Comparison of ENCODE assay signal across 8 cellular contexts in the genomic region with DNA sequence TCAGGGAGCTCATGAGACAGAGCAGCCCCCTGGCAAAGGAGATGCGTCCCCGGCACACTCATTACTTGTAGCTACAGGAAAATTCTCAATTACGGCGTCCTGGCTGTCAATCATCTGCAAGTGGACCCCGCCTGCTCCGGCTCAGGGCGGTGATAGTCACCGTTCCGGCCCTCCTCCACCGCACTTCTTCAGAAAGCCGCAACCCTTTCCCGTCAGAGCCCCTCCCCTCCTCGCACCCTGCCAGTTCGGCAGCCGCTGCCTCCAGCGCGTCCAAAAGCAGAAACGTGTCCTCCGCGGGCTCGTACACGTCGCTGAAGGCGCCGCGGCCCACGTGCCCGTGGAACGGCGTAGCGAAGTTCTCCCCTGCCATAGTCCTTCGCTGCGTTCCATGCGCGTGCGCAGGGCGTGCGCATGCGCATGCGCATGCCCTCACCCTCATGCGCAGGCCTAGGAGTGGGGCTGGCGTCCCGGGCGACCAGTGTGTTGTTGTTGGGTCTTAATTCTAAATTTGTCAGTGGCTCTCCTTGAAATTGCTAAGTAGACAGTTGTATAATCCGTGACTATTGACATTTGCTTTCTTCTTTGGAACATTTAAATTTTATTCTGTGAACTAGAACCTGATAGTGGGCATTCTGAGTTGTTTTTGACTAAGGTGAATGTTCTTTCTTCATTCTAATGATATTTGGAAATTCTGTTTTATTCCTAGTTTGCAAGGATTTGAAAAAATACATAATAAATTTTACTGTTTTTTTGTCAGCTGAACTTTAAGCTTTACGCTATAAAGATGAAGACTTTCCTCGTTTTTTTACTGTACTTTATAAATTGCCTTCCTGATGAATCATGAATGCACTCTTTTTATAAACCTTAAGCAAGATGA.
DNase-seq lines count a peak whose midpoint lies in the region; ATAC-seq and TF ChIP-seq lines count a peak whose summit lies in the region.

No MANE protein-coding gene starts in this region.

- no peaks in the 10 kb centered on the region for H4K20me1 ChIP-seq in PC-3 (ENCODE audit: low read length)

- H3K36me3 Mint-ChIP-seq in activated T-cell treated with anti-CD3 and anti-CD28 coated beads, Interleukin-2, amount 50 U/mL, for 24 hours (ENCODE audit: low read depth) = peaks cover 29% of the 10 kb centered on the region

- H3K4me2 ChIP-seq in PC-3 (ENCODE audit: low read length) = peak overlapping the region; percentile 89

- peaks cover 10% of the 10 kb centered on the region for H3K79me2 ChIP-seq in PC-3 (ENCODE audit: low read length)

- H3K4me1 ChIP-seq in PC-3 (ENCODE audit: insufficient read depth, low read length) = peaks cover 16% of the 10 kb centered on the region; the same call in 1 of the 2 replicates
- H3K4me1 ChIP-seq in esophagus muscularis mucosa = peaks cover 10 to 19% (median 14%) of the 10 kb centered on the region in 4 donors
- H3K4me1 ChIP-seq in muscle layer of duodenum (ENCODE audit: control insufficient read depth in 1 of 2, insufficient read depth in 2 of 2, low read length in 2 of 2) = peaks cover 8 to 12% of the 10 kb centered on the region in 2 donors

- ATAC-seq in GM21717 (IDR thresholded peaks at IDR 0.05; ENCODE audit: unreplicated experiment) = peak; percentile 98
- peak; percentile 96 for ATAC-seq in PC-3

- peak overlapping the region; percentile 78 for H2AFZ ChIP-seq in PC-3 (ENCODE audit: low read length)

- H3K9me3 ChIP-seq in PC-3 (ENCODE audit: low read length) (no peaks in the 10 kb centered on the region), esophagus muscularis mucosa (no peaks in the 10 kb centered on the region), muscle layer of duodenum (ENCODE audit: control insufficient read depth in 1 of 2, low read length in 2 of 2) (no peaks in the 10 kb centered on the region)

- POLR2A ChIA-PET in PC-3 (lab: Charles Lee; ENCODE audit: unreplicated experiment) = interaction anchor here (0.6 to 1.0 kb wide), 3 partner anchors 139 to 140 kb away, joined by 4 to 12 read pairs (median 5); a partner anchor contains a TSS

- peaks cover 22% of the 10 kb centered on the region for H3K4me1 Mint-ChIP-seq in activated T-cell treated with anti-CD3 and anti-CD28 coated beads, Interleukin-2, amount 50 U/mL, for 24 hours (ENCODE audit: low read depth)

- peak overlapping the region; percentile 91 for H3K4me3 Mint-ChIP-seq in activated T-cell treated with anti-CD3 and anti-CD28 coated beads, Interleukin-2, amount 50 U/mL, for 24 hours

- TF ChIP-seq CTCF in PC-3 (conservative IDR thresholded peaks at IDR 0.05; ENCODE audit: low read depth, low read length) (no peak), esophagus muscularis mucosa (IDR thresholded peaks at IDR 0.05) (peak in 1 of 3 experiments; percentile 21)

- peak overlapping the region; percentile 82 for H3K9ac ChIP-seq in PC-3 (ENCODE audit: low read length)

- intact Hi-C loops in PC-3 (cut with micrococcal nuclease) = loop anchor here (1.0 to 10.0 kb wide), 2 partner anchors 50 to 92 kb away; no protein-coding TSS in a partner anchor
- intact Hi-C loops in esophagus muscularis mucosa (cut with DNase I) = no loop called here

- no peaks in the 10 kb centered on the region for H3K27me3 ChIP-seq in PC-3 (ENCODE audit: low read length)
- H3K27me3 ChIP-seq in esophagus muscularis mucosa = no peaks in the 10 kb centered on the region
- H3K27me3 ChIP-seq in muscle layer of duodenum (ENCODE audit: low read depth, low read length) = no peaks in the 10 kb centered on the region

- peak overlapping the region; percentile 87 for H3K27ac ChIP-seq in PC-3 (ENCODE audit: low read length)
- peak overlapping the region; percentile 84 to 91 (median 88) for H3K27ac ChIP-seq in esophagus muscularis mucosa (replicated peaks in 1 of 4)
- peak overlapping the region; percentile 81 for H3K27ac ChIP-seq in muscle layer of duodenum (ENCODE audit: low read length)

- no peak for TF ChIP-seq EP300 in esophagus muscularis mucosa (IDR thresholded peaks at IDR 0.05)

- H3K36me3 ChIP-seq in PC-3 (ENCODE audit: low read depth, low read length) (peaks cover 10% of the 10 kb centered on the region), esophagus muscularis mucosa (peaks cover 5 to 22% (median 16%) of the 10 kb centered on the region in 4 donors), muscle layer of duodenum (ENCODE audit: control insufficient read depth in 1 of 2, insufficient read depth in 2 of 2, low read length in 2 of 2) (peaks cover 9 to 14% of the 10 kb centered on the region in 2 donors)

- TSS peak; percentile 92 for BruUV-seq in PC-3 (replicated peaks; lab: Mats Ljungman, UMichigan)

- DNase-seq in DMS153 treated with DMSO at 0.1 percent for 48 hours (lab: John Stamatoyannopoulos, UW; ENCODE audit: unreplicated experiment) (peak; percentile 84), PC-3 (peak; percentile 96), esophagus muscularis mucosa (ENCODE audit: extremely low spot score) (peak; percentile 97)
- peak; percentile 92 for DNase-seq in Jurkat, Clone E6-1 (ENCODE audit: low read depth, low spot score)
- DNase-seq in activated T-cell treated with anti-CD3 and anti-CD28 coated beads, Interleukin-2, amount 50 U/mL, for 24 hours = peak; percentile 94
- DNase-seq in stimulated activated CD8-positive, alpha-beta memory T cell treated with anti-CD3 and anti-CD28 coated beads, Interleukin-7, amount 100 ng/mL, for 24 hours (ENCODE audit: low read depth) = peak; percentile 77

- CTCF ChIA-PET in PC-3 (lab: Charles Lee) = no interaction called here

- H3F3A ChIP-seq in PC-3 (ENCODE audit: low read length, unreplicated experiment) = no peaks in the 10 kb centered on the region

- H3K27ac Mint-ChIP-seq in activated T-cell treated with anti-CD3 and anti-CD28 coated beads, Interleukin-2, amount 50 U/mL, for 24 hours = peak overlapping the region; percentile 100

- no peaks in the 10 kb centered on the region for H3K9me2 ChIP-seq in PC-3 (replicated peaks; ENCODE audit: low read length)

- H3K9me3 Mint-ChIP-seq in activated T-cell treated with anti-CD3 and anti-CD28 coated beads, Interleukin-2, amount 50 U/mL, for 24 hours = no peaks in the 10 kb centered on the region

- WGBS in esophagus muscularis mucosa = 8% methylated on average over 23 of the region's 47 CpGs

- H3K27me3 Mint-ChIP-seq in activated T-cell treated with anti-CD3 and anti-CD28 coated beads, Interleukin-2, amount 50 U/mL, for 24 hours = no peaks in the 10 kb centered on the region

- peak overlapping the region; percentile 74 for H3K4me3 ChIP-seq in Jurkat, Clone E6-1 (ENCODE audit: low read length)
- H3K4me3 ChIP-seq in PC-3 (ENCODE audit: low read length) (peak overlapping the region; percentile 72), esophagus muscularis mucosa (peak overlapping the region; percentile 56 to 65 (median 64)), muscle layer of duodenum (ENCODE audit: low read depth in 1 of 2, low read length in 2 of 2) (peak overlapping the region; percentile 63 to 71)

- TF ChIP-seq POLR2A in esophagus muscularis mucosa (IDR thresholded peaks at IDR 0.05; ENCODE audit: low read depth) = peak; percentile 4

Comparison
In these comparisons a context has a peak if more than half of its experiments do, and no peak if none do; other contexts are left out.
1. Peak in every context shown above with its lines: DNase-seq, ATAC-seq, H3K4me3 ChIP-seq and H3K27ac ChIP-seq.